8 cellular contexts compared by ENCODE assay signal in the genomic region with DNA sequence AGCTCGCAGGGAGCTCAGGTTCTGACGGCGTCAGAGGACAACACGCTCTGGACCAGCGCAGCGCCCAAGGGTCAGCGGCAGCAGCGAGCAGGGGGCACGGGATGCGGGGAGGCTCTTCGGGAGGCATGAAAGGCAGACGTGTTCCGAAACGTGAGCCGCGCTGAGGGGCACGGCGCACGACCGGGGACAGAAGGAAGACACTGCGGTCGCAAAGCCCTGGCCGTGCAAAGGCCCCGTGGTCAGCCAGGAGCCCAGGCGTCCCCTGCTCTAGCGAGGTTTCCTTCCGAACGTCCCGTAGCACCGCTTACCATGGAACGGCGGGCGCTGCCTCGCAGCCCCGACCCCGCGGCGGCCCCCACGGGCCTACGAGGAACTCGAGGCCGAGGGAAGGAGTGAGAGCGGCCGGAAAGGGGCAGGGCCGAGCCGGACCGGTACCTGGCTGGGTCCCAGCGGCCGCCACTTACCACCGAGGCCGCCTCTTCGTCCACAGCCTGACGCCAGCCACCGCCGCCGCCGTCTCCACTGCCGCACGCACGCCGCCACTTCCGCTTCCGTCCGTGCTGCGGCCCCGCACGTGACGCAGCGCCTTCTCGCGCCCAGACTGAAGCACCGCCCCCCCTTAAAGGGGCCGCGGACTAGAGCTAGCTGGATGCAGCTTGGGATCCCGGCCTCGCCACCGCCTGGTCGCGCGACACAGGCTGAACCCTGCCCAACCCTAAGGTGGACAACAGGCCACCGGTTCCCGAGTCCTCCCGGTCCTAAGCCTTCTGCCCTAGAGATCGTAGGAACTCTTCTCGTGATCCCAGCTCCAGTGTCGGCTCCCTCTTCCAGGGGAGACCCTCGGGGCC. TPM values are rescaled to one million over a fixed set of nuclear protein-coding genes. Genes with fewer than 3 reads are reported as not detected.
A peak's percentile ranks its signal among the peaks of the same experiment; 100 is the strongest.
DNase-seq lines count a peak whose midpoint lies in the region; ATAC-seq and TF ChIP-seq lines count a peak whose summit lies in the region.

No MANE protein-coding gene starts in this region.

- H3K27me3 Mint-ChIP-seq in T-helper 2 cell treated with Interferon-gamma antibody and Interleukin-4, amounts not matched to agents 5 μg/mL and 100 μg/mL, for 36 hours (ENCODE audit: low read depth), result no peaks in the 10 kb centered on the region

- peaks cover 6 to 10% of the 10 kb centered on the region in 2 donors for H3K36me3 ChIP-seq in ascending aorta

- H3K4me3 Mint-ChIP-seq in T-helper 2 cell treated with Interferon-gamma antibody and Interleukin-4, amounts not matched to agents 5 μg/mL and 100 μg/mL, for 36 hours, result peak overlapping the region; percentile 91

- H3K4me3 ChIP-seq in ascending aorta, result peak overlapping the region; percentile 90 to 98

- H3K9me3 ChIP-seq in ascending aorta, result no peaks in the 10 kb centered on the region

- H3K4me1 Mint-ChIP-seq in T-helper 2 cell treated with Interferon-gamma antibody and Interleukin-4, amounts not matched to agents 5 μg/mL and 100 μg/mL, for 36 hours (ENCODE audit: low read depth), result peaks cover 12% of the 10 kb centered on the region

- no peaks in the 10 kb centered on the region for H3K9me3 Mint-ChIP-seq in T-helper 2 cell treated with Interferon-gamma antibody and Interleukin-4, amounts not matched to agents 5 μg/mL and 100 μg/mL, for 36 hours

- peak; percentile 89 for ATAC-seq in HG02852 (IDR thresholded peaks at IDR 0.05; ENCODE audit: unreplicated experiment)

- peaks cover 19% of the 10 kb centered on the region for H3K36me3 Mint-ChIP-seq in T-helper 2 cell treated with Interferon-gamma antibody and Interleukin-4, amounts not matched to agents 5 μg/mL and 100 μg/mL, for 36 hours (ENCODE audit: low read depth)

- peaks cover 17 to 31% of the 10 kb centered on the region in 2 donors for H3K4me1 ChIP-seq in ascending aorta

- in situ Hi-C loops in GM13977 (cut with MboI; ENCODE audit: low pct_unique_long_range_greater_than_20kb, low sequenced_read_pairs, unreplicated experiment), result no loop called here

- DNase-seq in GM13977 (ENCODE audit: low spot score), result peak; percentile 95
- peak; percentile 23 for DNase-seq in NCI-H1694 (lab: John Stamatoyannopoulos, UW)
- DNase-seq in T-helper 2 cell treated with Interferon-gamma antibody and Interleukin-4, amounts not matched to agents 5 μg/mL and 100 μg/mL, for 36 hours (ENCODE audit: low spot score), result peak; percentile 92
- peak; percentile 71 to 96 for DNase-seq in ascending aorta (ENCODE audit: low spot score in 2 of 2)
- DNase-seq in hepatic stellate cell (ENCODE audit: low spot score), result peak; percentile 91
- peak; percentile 56 for DNase-seq in renal cortical epithelial cell (ENCODE audit: low read depth)
- no peak for DNase-seq in HPDE6-E6E7 (ENCODE audit: extremely low spot score)

- H3K27me3 ChIP-seq in ascending aorta, result no peaks in the 10 kb centered on the region

- TF ChIP-seq CTCF in GM13977 (IDR thresholded peaks at IDR 0.05; ENCODE audit: extremely low read depth, insufficient read depth, missing control alignments) (no peak), ascending aorta (IDR thresholded peaks at IDR 0.05) (no peak)

- intact Hi-C loops in ascending aorta (cut with DNase I), result loop anchor here (1.0 kb wide), 2 partner anchors 9 to 12 kb away; partner anchors contain the start of gene ABHD17A

- peak overlapping the region; percentile 91 for H3K27ac Mint-ChIP-seq in T-helper 2 cell treated with Interferon-gamma antibody and Interleukin-4, amounts not matched to agents 5 μg/mL and 100 μg/mL, for 36 hours

- peak overlapping the region; percentile 93 to 98 for H3K27ac ChIP-seq in ascending aorta

RNA-seq across cellular contexts. Expression of gene ABHD17A, which starts 9.4 kb away (rescaled TPM):
- total RNA-seq in ascending aorta (278 TPM), renal cortical epithelial cell (34.2 and 46.7 TPM in 2 replicates)

RNA-seq across cellular contexts. Expression of gene KLF16, which starts 12.5 kb away (rescaled TPM):
- 15.2 TPM for total RNA-seq in ascending aorta
- total RNA-seq in renal cortical epithelial cell, result 7.2 and 8.3 TPM in 2 replicates

RNA-seq across cellular contexts. Expression of gene REXO1, which starts 27.6 kb away (rescaled TPM):
- total RNA-seq in ascending aorta (45.1 TPM), renal cortical epithelial cell (3.6 and 14.0 TPM in 2 replicates)

RNA-seq across cellular contexts. Expression of gene ADAT3, which starts 29.3 kb away (rescaled TPM):
- total RNA-seq in ascending aorta, result 18.4 TPM
- 2.6 and 6.5 TPM in 2 replicates for total RNA-seq in renal cortical epithelial cell

RNA-seq across cellular contexts. Expression of gene SCAMP4, which starts 29.3 kb away (rescaled TPM):
- total RNA-seq in ascending aorta (322 TPM), renal cortical epithelial cell (45.5 and 135 TPM in 2 replicates)
